In genomic region chr19:58519355-58520256, GRCh38 we compare ENCODE assay signal across 1 cellular context.
TF ChIP-seq lines count a peak whose summit lies in the region.

TSS of gene ZBTB45 (minus strand) at chr19:58519810. CDS start at chr19:58517673, 2,137 bp downstream.

TF ChIP-seq in HepG2, 621 proteins besides CTCF, POLR2A, EP300 and RAD21 (continued from another document and continues in another):
- TF ChIP-seq, protein P1, sequence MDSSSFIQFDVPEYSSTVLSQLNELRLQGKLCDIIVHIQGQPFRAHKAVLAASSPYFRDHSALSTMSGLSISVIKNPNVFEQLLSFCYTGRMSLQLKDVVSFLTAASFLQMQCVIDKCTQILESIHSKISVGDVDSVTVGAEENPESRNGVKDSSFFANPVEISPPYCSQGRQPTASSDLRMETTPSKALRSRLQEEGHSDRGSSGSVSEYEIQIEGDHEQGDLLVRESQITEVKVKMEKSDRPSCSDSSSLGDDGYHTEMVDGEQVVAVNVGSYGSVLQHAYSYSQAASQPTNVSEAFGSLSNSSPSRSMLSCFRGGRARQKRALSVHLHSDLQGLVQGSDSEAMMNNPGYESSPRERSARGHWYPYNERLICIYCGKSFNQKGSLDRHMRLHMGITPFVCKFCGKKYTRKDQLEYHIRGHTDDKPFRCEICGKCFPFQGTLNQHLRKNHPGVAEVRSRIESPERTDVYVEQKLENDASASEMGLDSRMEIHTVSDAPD (CRISPR knock-in tag; IDR thresholded peaks at IDR 0.05): no peak; the same call in 1 of the 2 replicates
- TF ChIP-seq TCF12 (IDR thresholded peaks at IDR 0.05) (no peak), TCF12 (CRISPR knock-in tag; IDR thresholded peaks at IDR 0.05) (0 out of 2 replicates have a peak, but pooled peaks have one; percentile 79), MTA3 (CRISPR knock-in tag; IDR thresholded peaks at IDR 0.05) (no peak), BRF2 (CRISPR knock-in tag; IDR thresholded peaks at IDR 0.05) (peak; percentile 28; the same call in 1 of the 2 replicates), RARG (CRISPR knock-in tag; IDR thresholded peaks at IDR 0.05; ENCODE audit: low read depth) (peak; percentile 87), EED (CRISPR knock-in tag; IDR thresholded peaks at IDR 0.05) (0 out of 2 replicates have a peak, but pooled peaks have one; percentile 16), NR2F6 (IDR thresholded peaks at IDR 0.05) (no peak), NR2F6 (CRISPR knock-in tag; IDR thresholded peaks at IDR 0.05) (peak; percentile 39; the same call in 1 of the 2 replicates), ZNF777 (CRISPR knock-in tag; IDR thresholded peaks at IDR 0.05) (peak; percentile 80), ZNF776 (CRISPR knock-in tag; IDR thresholded peaks at IDR 0.05) (peak; percentile 76), ZNF136 (CRISPR knock-in tag; IDR thresholded peaks at IDR 0.05; ENCODE audit: low read depth) (peak; percentile 94), ZFP82 (CRISPR knock-in tag; IDR thresholded peaks at IDR 0.05; ENCODE audit: borderline replicate concordance) (peak; percentile 95), ZNF331 (CRISPR knock-in tag; IDR thresholded peaks at IDR 0.05) (peak; percentile 95), TBX2 (CRISPR knock-in tag; IDR thresholded peaks at IDR 0.05; ENCODE audit: borderline replicate concordance) (peak; percentile 93), CAMTA2 (CRISPR knock-in tag; IDR thresholded peaks at IDR 0.05; ENCODE audit: borderline replicate concordance) (peak; percentile 32; the same call in 1 of the 2 replicates), ATF3 (CRISPR knock-in tag; IDR thresholded peaks at IDR 0.05) (no peak), HMGXB3 (CRISPR knock-in tag; IDR thresholded peaks at IDR 0.05; ENCODE audit: borderline replicate concordance) (peak; percentile 94), FOXA3 (CRISPR knock-in tag; IDR thresholded peaks at IDR 0.05) (peak; percentile 77), PHF5A (CRISPR knock-in tag; IDR thresholded peaks at IDR 0.05; ENCODE audit: low read depth, unreplicated experiment) (peak; percentile 77), XRCC5 (optimal IDR thresholded peaks at IDR 0.05; ENCODE audit: low read length) (peak; percentile 99), AHR (CRISPR knock-in tag; IDR thresholded peaks at IDR 0.05) (peak; percentile 96), ZNF558 (CRISPR knock-in tag; IDR thresholded peaks at IDR 0.05; ENCODE audit: borderline replicate concordance) (peak; percentile 97; the same call in 1 of the 2 replicates), ZNF616 (CRISPR knock-in tag; IDR thresholded peaks at IDR 0.05; ENCODE audit: low read depth) (peak; percentile 65), NFKB2 (CRISPR knock-in tag; IDR thresholded peaks at IDR 0.05; ENCODE audit: borderline replicate concordance) (no peak; the same call in 1 of the 2 replicates), ZNF552 (CRISPR knock-in tag; IDR thresholded peaks at IDR 0.05; ENCODE audit: borderline replicate concordance) (peak; percentile 94), MAFF (IDR thresholded peaks at IDR 0.05; ENCODE audit: low read depth, low read length) (no peak), HNRNPH1 (optimal IDR thresholded peaks at IDR 0.05; ENCODE audit: low read depth, low read length) (no peak), NBN (conservative IDR thresholded peaks at IDR 0.05) (no peak), ZNF317 (CRISPR knock-in tag; IDR thresholded peaks at IDR 0.05) (peak; percentile 88; the same call in 1 of the 2 replicates), ELF4 (CRISPR knock-in tag; IDR thresholded peaks at IDR 0.05; ENCODE audit: borderline replicate concordance) (peak; percentile 68; the same call in 1 of the 2 replicates)
- TF ChIP-seq, protein P2, sequence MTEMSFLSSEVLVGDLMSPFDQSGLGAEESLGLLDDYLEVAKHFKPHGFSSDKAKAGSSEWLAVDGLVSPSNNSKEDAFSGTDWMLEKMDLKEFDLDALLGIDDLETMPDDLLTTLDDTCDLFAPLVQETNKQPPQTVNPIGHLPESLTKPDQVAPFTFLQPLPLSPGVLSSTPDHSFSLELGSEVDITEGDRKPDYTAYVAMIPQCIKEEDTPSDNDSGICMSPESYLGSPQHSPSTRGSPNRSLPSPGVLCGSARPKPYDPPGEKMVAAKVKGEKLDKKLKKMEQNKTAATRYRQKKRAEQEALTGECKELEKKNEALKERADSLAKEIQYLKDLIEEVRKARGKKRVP (CRISPR knock-in tag; IDR thresholded peaks at IDR 0.05): peak in 1 of 2 experiments; percentile 81; a peak in 2 of 4 replicates
- TF ChIP-seq, protein P3, sequence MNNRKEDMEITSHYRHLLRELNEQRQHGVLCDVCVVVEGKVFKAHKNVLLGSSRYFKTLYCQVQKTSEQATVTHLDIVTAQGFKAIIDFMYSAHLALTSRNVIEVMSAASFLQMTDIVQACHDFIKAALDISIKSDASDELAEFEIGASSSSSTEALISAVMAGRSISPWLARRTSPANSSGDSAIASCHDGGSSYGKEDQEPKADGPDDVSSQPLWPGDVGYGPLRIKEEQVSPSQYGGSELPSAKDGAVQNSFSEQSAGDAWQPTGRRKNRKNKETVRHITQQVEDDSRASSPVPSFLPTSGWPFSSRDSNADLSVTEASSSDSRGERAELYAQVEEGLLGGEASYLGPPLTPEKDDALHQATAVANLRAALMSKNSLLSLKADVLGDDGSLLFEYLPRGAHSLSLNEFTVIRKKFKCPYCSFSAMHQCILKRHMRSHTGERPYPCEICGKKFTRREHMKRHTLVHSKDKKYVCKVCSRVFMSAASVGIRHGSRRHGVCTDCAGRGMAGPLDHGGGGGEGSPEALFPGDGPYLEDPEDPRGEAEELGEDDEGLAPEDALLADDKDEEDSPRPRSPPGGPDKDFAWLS (CRISPR knock-in tag; IDR thresholded peaks at IDR 0.05; ENCODE audit: borderline replicate concordance): peak; percentile 74; the same call in 1 of the 2 replicates
- TF ChIP-seq, protein P4, sequence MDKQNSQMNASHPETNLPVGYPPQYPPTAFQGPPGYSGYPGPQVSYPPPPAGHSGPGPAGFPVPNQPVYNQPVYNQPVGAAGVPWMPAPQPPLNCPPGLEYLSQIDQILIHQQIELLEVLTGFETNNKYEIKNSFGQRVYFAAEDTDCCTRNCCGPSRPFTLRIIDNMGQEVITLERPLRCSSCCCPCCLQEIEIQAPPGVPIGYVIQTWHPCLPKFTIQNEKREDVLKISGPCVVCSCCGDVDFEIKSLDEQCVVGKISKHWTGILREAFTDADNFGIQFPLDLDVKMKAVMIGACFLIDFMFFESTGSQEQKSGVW (CRISPR knock-in tag; IDR thresholded peaks at IDR 0.05; ENCODE audit: borderline replicate concordance): no peak
- TF ChIP-seq, protein P5, sequence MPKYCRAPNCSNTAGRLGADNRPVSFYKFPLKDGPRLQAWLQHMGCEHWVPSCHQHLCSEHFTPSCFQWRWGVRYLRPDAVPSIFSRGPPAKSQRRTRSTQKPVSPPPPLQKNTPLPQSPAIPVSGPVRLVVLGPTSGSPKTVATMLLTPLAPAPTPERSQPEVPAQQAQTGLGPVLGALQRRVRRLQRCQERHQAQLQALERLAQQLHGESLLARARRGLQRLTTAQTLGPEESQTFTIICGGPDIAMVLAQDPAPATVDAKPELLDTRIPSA (CRISPR knock-in tag; IDR thresholded peaks at IDR 0.05; ENCODE audit: borderline replicate concordance): no peak
- TF ChIP-seq, protein P6, sequence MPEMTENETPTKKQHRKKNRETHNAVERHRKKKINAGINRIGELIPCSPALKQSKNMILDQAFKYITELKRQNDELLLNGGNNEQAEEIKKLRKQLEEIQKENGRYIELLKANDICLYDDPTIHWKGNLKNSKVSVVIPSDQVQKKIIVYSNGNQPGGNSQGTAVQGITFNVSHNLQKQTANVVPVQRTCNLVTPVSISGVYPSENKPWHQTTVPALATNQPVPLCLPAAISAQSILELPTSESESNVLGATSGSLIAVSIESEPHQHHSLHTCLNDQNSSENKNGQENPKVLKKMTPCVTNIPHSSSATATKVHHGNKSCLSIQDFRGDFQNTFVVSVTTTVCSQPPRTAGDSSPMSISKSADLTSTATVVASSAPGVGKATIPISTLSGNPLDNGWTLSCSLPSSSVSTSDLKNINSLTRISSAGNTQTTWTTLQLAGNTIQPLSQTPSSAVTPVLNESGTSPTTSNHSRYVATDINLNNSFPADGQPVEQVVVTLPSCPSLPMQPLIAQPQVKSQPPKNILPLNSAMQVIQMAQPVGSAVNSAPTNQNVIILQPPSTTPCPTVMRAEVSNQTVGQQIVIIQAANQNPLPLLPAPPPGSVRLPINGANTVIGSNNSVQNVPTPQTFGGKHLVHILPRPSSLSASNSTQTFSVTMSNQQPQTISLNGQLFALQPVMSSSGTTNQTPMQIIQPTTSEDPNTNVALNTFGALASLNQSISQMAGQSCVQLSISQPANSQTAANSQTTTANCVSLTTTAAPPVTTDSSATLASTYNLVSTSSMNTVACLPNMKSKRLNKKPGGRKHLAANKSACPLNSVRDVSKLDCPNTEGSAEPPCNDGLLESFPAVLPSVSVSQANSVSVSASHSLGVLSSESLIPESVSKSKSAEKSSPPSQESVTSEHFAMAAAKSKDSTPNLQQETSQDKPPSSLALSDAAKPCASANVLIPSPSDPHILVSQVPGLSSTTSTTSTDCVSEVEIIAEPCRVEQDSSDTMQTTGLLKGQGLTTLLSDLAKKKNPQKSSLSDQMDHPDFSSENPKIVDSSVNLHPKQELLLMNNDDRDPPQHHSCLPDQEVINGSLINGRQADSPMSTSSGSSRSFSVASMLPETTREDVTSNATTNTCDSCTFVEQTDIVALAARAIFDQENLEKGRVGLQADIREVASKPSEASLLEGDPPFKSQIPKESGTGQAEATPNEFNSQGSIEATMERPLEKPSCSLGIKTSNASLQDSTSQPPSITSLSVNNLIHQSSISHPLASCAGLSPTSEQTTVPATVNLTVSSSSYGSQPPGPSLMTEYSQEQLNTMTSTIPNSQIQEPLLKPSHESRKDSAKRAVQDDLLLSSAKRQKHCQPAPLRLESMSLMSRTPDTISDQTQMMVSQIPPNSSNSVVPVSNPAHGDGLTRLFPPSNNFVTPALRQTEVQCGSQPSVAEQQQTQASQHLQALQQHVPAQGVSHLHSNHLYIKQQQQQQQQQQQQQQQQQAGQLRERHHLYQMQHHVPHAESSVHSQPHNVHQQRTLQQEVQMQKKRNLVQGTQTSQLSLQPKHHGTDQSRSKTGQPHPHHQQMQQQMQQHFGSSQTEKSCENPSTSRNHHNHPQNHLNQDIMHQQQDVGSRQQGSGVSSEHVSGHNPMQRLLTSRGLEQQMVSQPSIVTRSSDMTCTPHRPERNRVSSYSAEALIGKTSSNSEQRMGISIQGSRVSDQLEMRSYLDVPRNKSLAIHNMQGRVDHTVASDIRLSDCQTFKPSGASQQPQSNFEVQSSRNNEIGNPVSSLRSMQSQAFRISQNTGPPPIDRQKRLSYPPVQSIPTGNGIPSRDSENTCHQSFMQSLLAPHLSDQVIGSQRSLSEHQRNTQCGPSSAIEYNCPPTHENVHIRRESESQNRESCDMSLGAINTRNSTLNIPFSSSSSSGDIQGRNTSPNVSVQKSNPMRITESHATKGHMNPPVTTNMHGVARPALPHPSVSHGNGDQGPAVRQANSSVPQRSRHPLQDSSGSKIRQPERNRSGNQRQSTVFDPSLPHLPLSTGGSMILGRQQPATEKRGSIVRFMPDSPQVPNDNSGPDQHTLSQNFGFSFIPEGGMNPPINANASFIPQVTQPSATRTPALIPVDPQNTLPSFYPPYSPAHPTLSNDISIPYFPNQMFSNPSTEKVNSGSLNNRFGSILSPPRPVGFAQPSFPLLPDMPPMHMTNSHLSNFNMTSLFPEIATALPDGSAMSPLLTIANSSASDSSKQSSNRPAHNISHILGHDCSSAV (CRISPR knock-in tag; IDR thresholded peaks at IDR 0.05; ENCODE audit: borderline replicate concordance): peak; percentile 78; the same call in 1 of the 2 replicates
